In the genomic region with DNA sequence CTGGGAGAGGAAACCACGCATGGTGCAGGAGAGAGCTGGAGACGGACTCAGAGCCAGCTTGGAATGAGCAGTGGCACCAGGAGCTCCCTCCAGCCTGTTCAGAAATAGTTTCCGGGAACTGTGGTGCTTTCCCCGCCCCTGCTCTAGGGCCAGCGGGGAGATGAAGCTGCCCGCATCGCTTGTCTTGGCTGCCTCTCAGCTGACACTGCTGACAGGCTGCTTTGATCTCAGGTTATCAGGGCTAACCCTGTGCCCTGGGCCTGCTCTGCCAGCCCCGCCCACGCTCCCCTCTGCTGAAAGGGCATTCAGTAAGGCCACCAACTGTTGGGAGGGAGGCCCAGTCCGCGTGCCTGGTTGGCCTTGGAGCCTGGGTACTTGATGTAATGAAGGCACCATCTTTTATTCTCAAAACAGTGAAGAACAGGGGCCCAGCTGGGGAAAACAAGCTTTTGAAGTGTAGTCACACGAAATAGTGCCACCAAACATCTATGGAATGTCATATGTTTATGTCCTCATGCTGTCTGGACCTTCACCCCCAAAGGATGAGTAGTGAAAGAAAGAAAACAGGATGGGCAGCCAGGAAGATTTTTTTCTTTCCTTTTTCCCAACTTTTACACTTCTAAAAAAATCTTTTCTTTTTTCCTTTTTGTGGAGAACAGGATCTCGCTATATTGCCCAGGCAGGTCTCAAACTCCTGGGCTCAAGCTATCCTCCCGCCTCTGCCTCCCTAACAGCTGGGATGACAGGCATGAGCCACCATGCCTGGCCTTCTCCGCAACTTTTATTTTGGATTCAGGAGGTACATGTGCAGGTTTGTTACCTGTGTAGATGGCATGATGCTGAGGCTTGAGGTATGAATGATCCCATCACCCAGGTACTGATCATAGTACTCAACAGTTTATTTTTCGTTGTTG, we compare ENCODE assay signal across 14 cellular contexts.
DNase-seq lines count a peak whose midpoint lies in the region; ATAC-seq and TF ChIP-seq lines count a peak whose summit lies in the region.
"Had no signal": no experiment of that assay in that cellular context is flagged by ENCODE, and none has a peak within 500 bp of the region (broad histone marks: within the 10 kb centered on the region; RNA-seq: fewer than 3 reads in every experiment).

No MANE protein-coding gene starts in this region.

- CTCF ChIA-PET in activated naive CD4-positive, alpha-beta T cell treated with anti-CD3 and anti-CD28 coated beads for 36 hours (lab: Charles Lee), result interaction anchor here (0.6 kb wide), 1 partner anchor 129 kb away, joined by 3 read pairs; no protein-coding TSS in a partner anchor

- H3K4me1 ChIP-seq in right cardiac atrium (ENCODE audit: control insufficient read depth, insufficient read depth, low read length) (no peaks in the 10 kb centered on the region), prostate gland (replicated peaks) (no peaks in the 10 kb centered on the region)

- H3K27me3 ChIP-seq in right cardiac atrium (ENCODE audit: control insufficient read depth, insufficient read depth), result no peaks in the 10 kb centered on the region
- H3K27me3 ChIP-seq in prostate gland (replicated peaks; ENCODE audit: insufficient read depth), result no peaks in the 10 kb centered on the region

- DNase-seq in EL (peak; percentile 66), SW480 (ENCODE audit: low spot score) (peak; percentile 96), right cardiac atrium (peak; percentile 79 to 90 (median 88)), prostate gland (ENCODE audit: low spot score) (peak; percentile 20), NCI-H1105 (lab: John Stamatoyannopoulos, UW) (no peak), DMS53 (lab: John Stamatoyannopoulos, UW) (no peak)
- DNase-seq in activated naive CD4-positive, alpha-beta T cell treated with anti-CD3 and anti-CD28 coated beads for 36 hours, result no peak
- no peak for DNase-seq in stimulated activated effector memory CD8-positive, alpha-beta T cell treated with anti-CD3 and anti-CD28 coated beads, Interleukin-12 subunit alpha, Interleukin-12 subunit beta, amount 100 ng/mL, for 72 hours (ENCODE audit: low spot score in 2 of 2)
- DNase-seq: KBM-7; NCI-H69; stimulated activated CD4-positive, alpha-beta T cell treated with anti-CD3 and anti-CD28 coated beads, Interleukin-4, amount 100 ng/mL, for 24 hours; T-helper 9 cell had no signal

- TF ChIP-seq CTCF in prostate gland (IDR thresholded peaks at IDR 0.05), result no peak

- H3K4me3 ChIP-seq in right cardiac atrium (ENCODE audit: low read length) (no peak overlapping the region), prostate gland (no peak overlapping the region)

- H3K27ac ChIP-seq in right cardiac atrium (ENCODE audit: low read length), result no peak overlapping the region
- H3K27ac ChIP-seq in prostate gland, result peak overlapping the region in 1 of 2 donors; percentile 33

- peaks cover 3% of the 10 kb centered on the region for H3K27me3 Mint-ChIP-seq in activated naive CD4-positive, alpha-beta T cell treated with anti-CD3 and anti-CD28 coated beads for 36 hours (ENCODE audit: low read depth)
- H3K27me3 Mint-ChIP-seq: type B pancreatic cell had no signal

- no peaks in the 10 kb centered on the region for H3K9me3 ChIP-seq in right cardiac atrium (ENCODE audit: control insufficient read depth, low read length)
- no peaks in the 10 kb centered on the region for H3K9me3 ChIP-seq in prostate gland

- intact Hi-C loops in right cardiac atrium (cut with DNase I), result no loop called here
- intact Hi-C loops in prostate gland (cut with DNase I), result no loop called here
- intact Hi-C loops in activated naive CD4-positive, alpha-beta T cell treated with anti-CD3 and anti-CD28 coated beads for 36 hours (cut with micrococcal nuclease), result no loop called here

- ATAC-seq in right cardiac atrium, result peak; percentile 98 to 99
- no peak for ATAC-seq in stimulated activated effector memory CD8-positive, alpha-beta T cell treated with anti-CD3 and anti-CD28 coated beads, Interleukin-12 subunit alpha, Interleukin-12 subunit beta, amount 100 ng/mL, for 72 hours

- H3K36me3 ChIP-seq in prostate gland, result no peaks in the 10 kb centered on the region

- peaks cover 2% of the 10 kb centered on the region for H3K9me3 Mint-ChIP-seq in activated naive CD4-positive, alpha-beta T cell treated with anti-CD3 and anti-CD28 coated beads for 36 hours
- peaks cover 7% of the 10 kb centered on the region for H3K9me3 Mint-ChIP-seq in stimulated activated effector memory CD8-positive, alpha-beta T cell treated with anti-CD3 and anti-CD28 coated beads, Interleukin-12 subunit alpha, Interleukin-12 subunit beta, amount 100 ng/mL, for 72 hours
- H3K9me3 Mint-ChIP-seq: type B pancreatic cell had no signal

- no peaks in the 10 kb centered on the region for H3K36me3 Mint-ChIP-seq in activated naive CD4-positive, alpha-beta T cell treated with anti-CD3 and anti-CD28 coated beads for 36 hours (ENCODE audit: low read depth)
- no peaks in the 10 kb centered on the region for H3K36me3 Mint-ChIP-seq in stimulated activated effector memory CD8-positive, alpha-beta T cell treated with anti-CD3 and anti-CD28 coated beads, Interleukin-12 subunit alpha, Interleukin-12 subunit beta, amount 100 ng/mL, for 72 hours
- H3K36me3 Mint-ChIP-seq: type B pancreatic cell had no signal

- H3K4me1 Mint-ChIP-seq in activated naive CD4-positive, alpha-beta T cell treated with anti-CD3 and anti-CD28 coated beads for 36 hours (ENCODE audit: low read depth), result no peaks in the 10 kb centered on the region
- H3K4me1 Mint-ChIP-seq in stimulated activated effector memory CD8-positive, alpha-beta T cell treated with anti-CD3 and anti-CD28 coated beads, Interleukin-12 subunit alpha, Interleukin-12 subunit beta, amount 100 ng/mL, for 72 hours, result no peaks in the 10 kb centered on the region
- H3K4me1 Mint-ChIP-seq: memory B cell had no signal

- H3K27ac Mint-ChIP-seq in activated naive CD4-positive, alpha-beta T cell treated with anti-CD3 and anti-CD28 coated beads for 36 hours, result no peak overlapping the region
- H3K27ac Mint-ChIP-seq in stimulated activated effector memory CD8-positive, alpha-beta T cell treated with anti-CD3 and anti-CD28 coated beads, Interleukin-12 subunit alpha, Interleukin-12 subunit beta, amount 100 ng/mL, for 72 hours, result no peak overlapping the region
- H3K27ac Mint-ChIP-seq: memory B cell, type B pancreatic cell had no signal

- no peak for TF ChIP-seq POLR2A in prostate gland (IDR thresholded peaks at IDR 0.05)

- 38% methylated on average over 16 of the region's 16 CpGs for WGBS in right cardiac atrium
- WGBS in prostate gland, result 46% methylated on average over 16 of the region's 16 CpGs

- H3K4me3 Mint-ChIP-seq in activated naive CD4-positive, alpha-beta T cell treated with anti-CD3 and anti-CD28 coated beads for 36 hours, result no peak overlapping the region
- H3K4me3 Mint-ChIP-seq in stimulated activated effector memory CD8-positive, alpha-beta T cell treated with anti-CD3 and anti-CD28 coated beads, Interleukin-12 subunit alpha, Interleukin-12 subunit beta, amount 100 ng/mL, for 72 hours, result no peak overlapping the region
- H3K4me3 Mint-ChIP-seq: memory B cell, type B pancreatic cell had no signal

Comparison
In these comparisons a context has a peak if more than half of its experiments do, and no peak if none do; other contexts are left out.
1. DNase-seq: peak in EL (single experiment), SW480 (single experiment), right cardiac atrium (3 of 3) and prostate gland (single experiment); none in activated naive CD4-positive, alpha-beta T cell treated with anti-CD3 and anti-CD28 coated beads for 36 hours (single experiment), NCI-H1105 (single experiment), DMS53 (single experiment) and stimulated activated effector memory CD8-positive, alpha-beta T cell treated with anti-CD3 and anti-CD28 coated beads, Interleukin-12 subunit alpha, Interleukin-12 subunit beta, amount 100 ng/mL, for 72 hours (0 of 2).